ENCODE assay signal across 17 cellular contexts in genomic region chr21:33377221-33377620, GRCh38.
"Had no signal": no experiment of that assay in that cellular context is flagged by ENCODE, and none has a peak within 500 bp of the region (broad histone marks: within the 10 kb centered on the region; RNA-seq: fewer than 3 reads in every experiment).

No MANE protein-coding gene starts in this region.

- H3K4me3 ChIP-seq: adrenal gland, cardiac muscle cell, hepatocyte, mucosa of descending colon, prostate gland, testis had no signal

- DNase-seq: activated CD4-positive, alpha-beta T cell treated with anti-CD3 and anti-CD28 coated beads, Interleukin-2, amount 50 U/mL, for 1 hour; activated naive CD4-positive, alpha-beta T cell treated with Interleukin-2 at 50 U/mL for 16 hours; adrenal gland; islet precursor cell; mucosa of descending colon; occipital lobe; right cardiac atrium; small intestine; stimulated activated CD4-positive, alpha-beta T cell treated with anti-CD3 and anti-CD28 coated beads, Interleukin-4, amount 100 ng/mL, for 24 hours; stimulated activated CD8-positive, alpha-beta memory T cell treated with anti-CD3 and anti-CD28 coated beads, Interleukin-4, amount 100 ng/mL, for 48 hours; SW 1271; testis had no signal

- ATAC-seq: esophagus mucosa, left lobe of liver, mucosa of descending colon, right cardiac atrium had no signal

- H3K36me3 ChIP-seq: adrenal gland, cardiac muscle cell, prostate gland had no signal

- H3K4me2 ChIP-seq: hepatocyte had no signal

- H3K27ac ChIP-seq: adrenal gland, cardiac muscle cell, hepatocyte, prostate gland, testis had no signal

- H3K27me3 ChIP-seq: adrenal gland, hepatocyte, testis had no signal

- H3K4me1 ChIP-seq: prostate gland had no signal

- H3K9me3 ChIP-seq: adrenal gland, mucosa of descending colon, prostate gland, testis had no signal
